33 cellular contexts compared by ENCODE assay signal in genomic region chr11:109983358-109983757, GRCh38.
"Had no signal": no experiment of that assay in that cellular context is flagged by ENCODE, and none has a peak within 500 bp of the region (broad histone marks: within the 10 kb centered on the region; RNA-seq: fewer than 3 reads in every experiment).

No MANE protein-coding gene starts in this region.

- FAIRE-seq: astrocyte, colon, TTC549 had no signal

- H3K4me1 ChIP-seq: adrenal gland, body of pancreas, breast epithelium had no signal

- H3K27ac ChIP-seq: adrenal gland, body of pancreas, brain microvascular endothelial cell, breast epithelium, VCaP had no signal

- H3K4me3 ChIP-seq: adrenal gland, body of pancreas, breast epithelium had no signal

- H3K36me3 Mint-ChIP-seq: activated CD4-positive, alpha-beta memory T cell treated with anti-CD3 and anti-CD28 coated beads for 36 hours; activated naive CD4-positive, alpha-beta T cell treated with anti-CD3 and anti-CD28 coated beads, Interleukin-2, amount 50 U/mL, for 72 hours; activated naive CD8-positive, alpha-beta T cell treated with anti-CD3 and anti-CD28 coated beads for 36 hours had no signal

- H3K36me3 ChIP-seq: adrenal gland, brain microvascular endothelial cell, breast epithelium had no signal

- H3K9me3 ChIP-seq: adrenal gland, body of pancreas, breast epithelium had no signal

- ATAC-seq: activated CD8-positive, alpha-beta T cell treated with anti-CD3 and anti-CD28 coated beads for 36 hours; activated naive CD4-positive, alpha-beta T cell treated with anti-CD3 and anti-CD28 coated beads, Interleukin-2, amount 50 U/mL, for 72 hours; activated T-cell treated with anti-CD3 and anti-CD28 coated beads, Interleukin-2, amount 50 U/mL, for 4 hours; body of pancreas had no signal

- H3K9me3 Mint-ChIP-seq: activated B cell treated with CpG ODN at 0.5 μM for 24 hours; activated CD4-positive, alpha-beta memory T cell treated with anti-CD3 and anti-CD28 coated beads for 36 hours; activated CD4-positive, alpha-beta T cell treated with anti-CD3 and anti-CD28 coated beads, Interleukin-2, amount 10 ng/mL, durations not matched to agents 24 days and 14 days; activated CD8-positive, alpha-beta T cell treated with anti-CD3 and anti-CD28 coated beads for 36 hours; activated naive CD4-positive, alpha-beta T cell treated with anti-CD3 and anti-CD28 coated beads for 36 hours; activated naive CD4-positive, alpha-beta T cell treated with anti-CD3 and anti-CD28 coated beads, Interleukin-2, amount 50 U/mL, for 72 hours; activated T-cell treated with anti-CD3 and anti-CD28 coated beads, Interleukin-2, amount 50 U/mL, for 4 hours had no signal

- DNase-seq: activated B cell treated with CpG ODN at 0.5 μM for 24 hours; activated CD4-positive, alpha-beta memory T cell treated with anti-CD3 and anti-CD28 coated beads for 36 hours; activated CD4-positive, alpha-beta T cell treated with anti-CD3 and anti-CD28 coated beads for 4 hours; activated CD4-positive, alpha-beta T cell treated with anti-CD3 and anti-CD28 coated beads, Interleukin-2, amount 10 ng/mL, durations not matched to agents 24 days and 14 days; activated CD4-positive, alpha-beta T cell treated with anti-CD3 and anti-CD28 coated beads, Interleukin-2, amount 50 U/mL, for 1 hour; activated CD4-positive, alpha-beta T cell treated with anti-CD3 and anti-CD28 coated beads, Interleukin-2, amount 50 U/mL, for 4 hours; activated CD4-positive, CD25-positive, alpha-beta regulatory T cell treated with anti-CD3 and anti-CD28 coated beads, Interleukin-2, amount 50 U/mL, for 72 hours; activated CD8-positive, alpha-beta memory T cell treated with anti-CD3 and anti-CD28 coated beads, Interleukin-2, amount 50 U/mL, for 4 hours; activated CD8-positive, alpha-beta T cell treated with anti-CD3 and anti-CD28 coated beads for 36 hours; activated effector memory CD4-positive, alpha-beta T cell treated with anti-CD3 and anti-CD28 coated beads, Interleukin-2, amount 50 U/mL, for 16 hours; activated gamma-delta T cell treated with Interleukin-2 at 50 U/mL for 16 hours; activated naive CD4-positive, alpha-beta T cell; activated naive CD4-positive, alpha-beta T cell treated with anti-CD3 and anti-CD28 coated beads for 36 hours; activated naive CD4-positive, alpha-beta T cell treated with anti-CD3 and anti-CD28 coated beads, Interleukin-2, amount 50 U/mL, for 16 hours; activated naive CD8-positive, alpha-beta T cell treated with anti-CD3 and anti-CD28 coated beads for 36 hours; activated T-cell treated with anti-CD3 and anti-CD28 coated beads for 4 hours; activated T-cell treated with anti-CD3 and anti-CD28 coated beads, Interleukin-2, amount 50 U/mL, for 1 hour; activated T-cell treated with anti-CD3 and anti-CD28 coated beads, Interleukin-2, amount 50 U/mL, for 4 hours; adrenal gland; amniotic stem cell; aorta; body of pancreas; brain microvascular endothelial cell; central memory CD4-positive, alpha-beta T cell; T-helper 2 cell; T-helper 9 cell had no signal

- H3K4me3 Mint-ChIP-seq: activated B cell treated with CpG ODN at 0.5 μM for 24 hours; activated CD4-positive, alpha-beta memory T cell treated with anti-CD3 and anti-CD28 coated beads for 36 hours; activated CD4-positive, alpha-beta T cell treated with anti-CD3 and anti-CD28 coated beads, Interleukin-2, amount 10 ng/mL, durations not matched to agents 24 days and 14 days; activated CD8-positive, alpha-beta T cell treated with anti-CD3 and anti-CD28 coated beads for 36 hours; activated naive CD4-positive, alpha-beta T cell treated with anti-CD3 and anti-CD28 coated beads for 36 hours; activated naive CD8-positive, alpha-beta T cell treated with anti-CD3 and anti-CD28 coated beads for 36 hours; activated T-cell treated with anti-CD3 and anti-CD28 coated beads, Interleukin-2, amount 50 U/mL, for 4 hours; T-helper 2 cell treated with Interferon-gamma antibody and Interleukin-4, amounts not matched to agents 5 μg/mL and 100 μg/mL, for 36 hours had no signal

- H3K27ac Mint-ChIP-seq: activated B cell treated with CpG ODN at 0.5 μM for 24 hours; activated CD4-positive, alpha-beta memory T cell treated with anti-CD3 and anti-CD28 coated beads for 36 hours; activated CD8-positive, alpha-beta T cell treated with anti-CD3 and anti-CD28 coated beads for 36 hours; activated naive CD4-positive, alpha-beta T cell treated with anti-CD3 and anti-CD28 coated beads for 36 hours; activated naive CD4-positive, alpha-beta T cell treated with anti-CD3 and anti-CD28 coated beads, Interleukin-2, amount 50 U/mL, for 72 hours had no signal

- H3K27me3 ChIP-seq: adrenal gland, body of pancreas, brain microvascular endothelial cell, breast epithelium had no signal
